ENCODE assay signal across 15 cellular contexts in the genomic region with DNA sequence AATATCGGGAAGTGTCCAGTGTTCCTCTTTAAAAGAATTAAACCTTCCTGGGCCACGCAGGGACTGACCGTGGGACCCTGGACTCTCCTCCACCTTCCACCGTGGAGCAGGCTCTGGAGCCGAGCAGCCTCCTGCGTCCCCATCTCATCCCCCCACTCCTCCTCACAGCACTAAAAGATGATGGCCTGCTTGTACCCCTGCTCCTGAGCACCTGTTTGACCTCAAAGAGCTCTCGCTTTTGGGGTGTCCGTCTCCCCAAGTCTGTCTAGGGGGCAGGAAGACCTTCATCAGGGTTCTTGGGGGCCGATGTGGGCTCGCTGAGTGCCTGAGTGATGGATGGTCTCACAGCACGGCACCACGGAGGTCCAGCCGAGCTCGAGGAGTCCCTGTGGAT. TPM values are rescaled to one million over a fixed set of nuclear protein-coding genes. Genes with fewer than 3 reads are reported as not detected.
A peak's percentile ranks its signal among the peaks of the same experiment; 100 is the strongest.
DNase-seq lines count a peak whose midpoint lies in the region; ATAC-seq, FAIRE-seq and TF ChIP-seq lines count a peak whose summit lies in the region.
"Had no signal": no experiment of that assay in that cellular context is flagged by ENCODE, and none has a peak within 500 bp of the region (broad histone marks: within the 10 kb centered on the region; RNA-seq: fewer than 3 reads in every experiment).

No MANE protein-coding gene starts in this region.

- no peak for DNase-seq in keratinocyte (ENCODE audit: low read depth, low spot score)
- DNase-seq in stimulated activated effector memory CD8-positive, alpha-beta T cell treated with anti-CD3 and anti-CD28 coated beads, Interleukin-12 subunit alpha, Interleukin-12 subunit beta, amount 100 ng/mL, for 72 hours (ENCODE audit: low spot score in 2 of 2), result no peak
- DNase-seq in SW 1271 (lab: John Stamatoyannopoulos, UW), result no peak
- DNase-seq in pancreas, result no peak
- no peak for DNase-seq in HK-2 (ENCODE audit: unreplicated experiment)
- DNase-seq: COR-L47, kidney glomerular epithelial cell, NCI-H1092, NCI-H446 treated with DMSO at 0.1 percent for 48 hours had no signal

- no peaks in the 10 kb centered on the region for H3K9me1 ChIP-seq in keratinocyte (ENCODE audit: control insufficient read depth, extremely low read depth, insufficient read depth, low read length)

- H3K4me3 Mint-ChIP-seq in IgD-negative memory B cell, result peak overlapping the region; percentile 26 to 90 (median 54)
- H3K4me3 Mint-ChIP-seq in activated T-helper 17 cell treated with anti-CD3 and anti-CD28 coated beads, Interleukin-2, amount 50 U/mL, for 72 hours, result peak overlapping the region; percentile 51
- H3K4me3 Mint-ChIP-seq in stimulated activated effector memory CD8-positive, alpha-beta T cell treated with anti-CD3 and anti-CD28 coated beads, Interleukin-12 subunit alpha, Interleukin-12 subunit beta, amount 100 ng/mL, for 72 hours, result peak overlapping the region; percentile 52

- H3K79me2 ChIP-seq in keratinocyte (ENCODE audit: control insufficient read depth, insufficient read depth, low read length), result peaks cover 44% of the 10 kb centered on the region

- H2AFZ ChIP-seq in keratinocyte (ENCODE audit: control insufficient read depth, low read length), result no peak overlapping the region

- intact Hi-C loops in pancreas (cut with DNase I), result no loop called here

- 88 to 89% methylated on average over 14 of the region's 14 CpGs for WGBS in pancreas, 2 donors

- H3K27ac ChIP-seq in keratinocyte (ENCODE audit: control insufficient read depth, insufficient read depth, low read length) (peak overlapping the region; percentile 96), pancreas (peak overlapping the region in 1 of 4 donors; percentile 77)

- no peak overlapping the region for H3K27ac Mint-ChIP-seq in IgD-negative memory B cell
- no peak overlapping the region for H3K27ac Mint-ChIP-seq in activated T-helper 17 cell treated with anti-CD3 and anti-CD28 coated beads, Interleukin-2, amount 50 U/mL, for 72 hours
- H3K27ac Mint-ChIP-seq in stimulated activated effector memory CD8-positive, alpha-beta T cell treated with anti-CD3 and anti-CD28 coated beads, Interleukin-12 subunit alpha, Interleukin-12 subunit beta, amount 100 ng/mL, for 72 hours, result no peak overlapping the region

- H3K4me2 ChIP-seq in keratinocyte (ENCODE audit: control insufficient read depth, extremely low read depth, insufficient read depth, low read depth, low read length), result peak overlapping the region; percentile 58

- peaks cover 2% of the 10 kb centered on the region for H3K36me3 Mint-ChIP-seq in IgD-negative memory B cell
- H3K36me3 Mint-ChIP-seq in activated T-helper 17 cell treated with anti-CD3 and anti-CD28 coated beads, Interleukin-2, amount 50 U/mL, for 72 hours (ENCODE audit: low read depth), result no peaks in the 10 kb centered on the region
- no peaks in the 10 kb centered on the region for H3K36me3 Mint-ChIP-seq in stimulated activated effector memory CD8-positive, alpha-beta T cell treated with anti-CD3 and anti-CD28 coated beads, Interleukin-12 subunit alpha, Interleukin-12 subunit beta, amount 100 ng/mL, for 72 hours

- H4K20me1 ChIP-seq in keratinocyte (ENCODE audit: control insufficient read depth, extremely low read depth, insufficient read depth, low read length), result no peaks in the 10 kb centered on the region

- H3K36me3 ChIP-seq in keratinocyte (ENCODE audit: control insufficient read depth in 2 of 2, extremely low read depth in 1 of 2, insufficient read depth in 2 of 2, low read length in 2 of 2) (peaks cover 1 to 24% of the 10 kb centered on the region in 2 experiments), pancreas (no peaks in the 10 kb centered on the region)
- H3K36me3 ChIP-seq: gastroesophageal sphincter, spleen had no signal

- H3K4me1 ChIP-seq in keratinocyte (ENCODE audit: control insufficient read depth, extremely low read depth, insufficient read depth, low read length) (peaks cover 34% of the 10 kb centered on the region), pancreas (peaks cover 0 to 6% (median 5%) of the 10 kb centered on the region in 3 donors)

- no peaks in the 10 kb centered on the region for H3K27me3 ChIP-seq in keratinocyte (ENCODE audit: control insufficient read depth, extremely low read depth, insufficient read depth, low read length)
- H3K27me3 ChIP-seq in pancreas, result no peaks in the 10 kb centered on the region

- no peak for ATAC-seq in activated T-helper 17 cell treated with anti-CD3 and anti-CD28 coated beads, Interleukin-2, amount 50 U/mL, for 72 hours (replicated peaks)
- no peak for ATAC-seq in stimulated activated effector memory CD8-positive, alpha-beta T cell treated with anti-CD3 and anti-CD28 coated beads, Interleukin-12 subunit alpha, Interleukin-12 subunit beta, amount 100 ng/mL, for 72 hours
- ATAC-seq in pancreas, result no peak
- no peak for ATAC-seq in HG03095 (IDR thresholded peaks at IDR 0.05; ENCODE audit: unreplicated experiment)
- ATAC-seq: gastroesophageal sphincter had no signal

- H3K9me3 ChIP-seq in keratinocyte (ENCODE audit: control insufficient read depth, low read depth, low read length), result no peaks in the 10 kb centered on the region
- H3K9me3 ChIP-seq in pancreas, result no peaks in the 10 kb centered on the region
- H3K9me3 ChIP-seq: gastroesophageal sphincter, spleen had no signal

- dilution Hi-C loops in keratinocyte (cut with MboI; ENCODE audit: extremely low pct_ligation_motif_present, low sequenced_read_pairs), result no loop called here

- peak overlapping the region; percentile 96 for H3K9ac ChIP-seq in keratinocyte (ENCODE audit: control insufficient read depth, extremely low read depth, insufficient read depth, low read length)

- TF ChIP-seq CTCF in keratinocyte (optimal IDR thresholded peaks at IDR 0.05 in 1 of 3, IDR thresholded peaks at IDR 0.05 in 1 of 3, conservative IDR thresholded peaks at IDR 0.05 in 1 of 3; ENCODE audit: extremely low read depth in 1 of 3, insufficient read depth in 2 of 3, low read length in 3 of 3), result no peak
- TF ChIP-seq CTCF in pancreas (IDR thresholded peaks at IDR 0.05), result no peak

- H3K4me3 ChIP-seq in keratinocyte (ENCODE audit: control insufficient read depth in 2 of 3, extremely low read depth in 1 of 3, insufficient read depth in 2 of 3, low read depth in 1 of 3, low read length in 3 of 3) (no peak overlapping the region), pancreas (no peak overlapping the region)

- peaks cover 42% of the 10 kb centered on the region for H3K27me3 Mint-ChIP-seq in IgD-negative memory B cell
- H3K27me3 Mint-ChIP-seq in activated T-helper 17 cell treated with anti-CD3 and anti-CD28 coated beads, Interleukin-2, amount 50 U/mL, for 72 hours, result peaks cover 32% of the 10 kb centered on the region

- H3K4me1 Mint-ChIP-seq in IgD-negative memory B cell, result peaks cover 0 to 6% (median 3%) of the 10 kb centered on the region in 3 donors
- no peaks in the 10 kb centered on the region for H3K4me1 Mint-ChIP-seq in activated T-helper 17 cell treated with anti-CD3 and anti-CD28 coated beads, Interleukin-2, amount 50 U/mL, for 72 hours
- peaks cover 6% of the 10 kb centered on the region for H3K4me1 Mint-ChIP-seq in stimulated activated effector memory CD8-positive, alpha-beta T cell treated with anti-CD3 and anti-CD28 coated beads, Interleukin-12 subunit alpha, Interleukin-12 subunit beta, amount 100 ng/mL, for 72 hours

- FAIRE-seq in keratinocyte (lab: Jason Lieb, UNC) (no peak), pancreas (lab: Jason Lieb, UNC) (no peak)
- FAIRE-seq: HTR-8/SVneo had no signal

- H3K9me3 Mint-ChIP-seq in IgD-negative memory B cell, result no peaks in the 10 kb centered on the region
- no peaks in the 10 kb centered on the region for H3K9me3 Mint-ChIP-seq in activated T-helper 17 cell treated with anti-CD3 and anti-CD28 coated beads, Interleukin-2, amount 50 U/mL, for 72 hours
- H3K9me3 Mint-ChIP-seq in stimulated activated effector memory CD8-positive, alpha-beta T cell treated with anti-CD3 and anti-CD28 coated beads, Interleukin-12 subunit alpha, Interleukin-12 subunit beta, amount 100 ng/mL, for 72 hours, result no peaks in the 10 kb centered on the region

RNA-seq across cellular contexts. Expression of a gene that starts 1.2 kb away (rescaled TPM):
- polyA plus RNA-seq in IgD-negative memory B cell (1.3 TPM), keratinocyte (696 to 1,073 TPM (median 1,057 TPM) in 3 replicates), pancreas (10 to 100 TPM; 16.1 to 20.6 TPM)
- total RNA-seq in activated T-helper 17 cell treated with anti-CD3 and anti-CD28 coated beads, Interleukin-2, amount 50 U/mL, for 72 hours, result under 1 TPM in 1 of 2 donors, not detected in 1; 0.30 TPM
- polyA plus RNA-seq in keratinocyte (2011; ENCODE audit: low read depth), result 577 TPM
- polyA plus RNA-seq in keratinocyte (2011; cell fraction: cytosol; rRNA removed), result 226 and 414 TPM in 2 replicates
- polyA plus RNA-seq in keratinocyte (2011; cell fraction: nucleus; rRNA removed), result 1,167 and 1,399 TPM in 2 replicates
- 758 and 1,072 TPM in 2 replicates for polyA plus RNA-seq in keratinocyte (2012; ENCODE audit: low replicate concordance)
- 474 to 810 TPM (median 579 TPM) in 3 replicates for polyA minus RNA-seq in keratinocyte
- polyA minus RNA-seq in keratinocyte (2011; cell fraction: cytosol; rRNA and poly(A)+ RNA removed), result 947 TPM
- 1,336 and 1,444 TPM in 2 replicates for polyA minus RNA-seq in keratinocyte (2011; cell fraction: nucleus; rRNA and poly(A)+ RNA removed)
- 10 to 100 TPM in 5 of 6 donors, 1 to 10 TPM in 1; 4.8 to 27.2 (median 20.1) TPM for total RNA-seq in pancreas

Comparison
In these comparisons a context has a peak if more than half of its experiments do, and no peak if none do; other contexts are left out.
1. RNA of a gene that starts 1.2 kb away (polyA plus RNA-seq): 226 to 1,399 TPM in keratinocyte; 16.1 to 20.6 TPM in pancreas and 1.3 TPM in IgD-negative memory B cell (single experiment); every median in the first group is over 10 times any median in the second.
2. Peak in every context shown above with its lines, with median percentiles within 50 percentile points of each other: H3K4me3 Mint-ChIP-seq.